Comparison of ENCODE assay signal across 1 cellular context in genomic region chr19:1253514-1254080, GRCh38.
TF ChIP-seq lines count a peak whose summit lies in the region.

No MANE protein-coding gene starts in this region.

TF ChIP-seq in HepG2, 621 proteins besides CTCF, POLR2A, EP300 and RAD21 (continued from another document and continues in another):
- TF ChIP-seq ZSCAN5A (CRISPR knock-in tag; IDR thresholded peaks at IDR 0.05; ENCODE audit: borderline replicate concordance) = no peak
- TF ChIP-seq THRA (CRISPR knock-in tag; IDR thresholded peaks at IDR 0.05; ENCODE audit: borderline replicate concordance) = peak; percentile 93
- TF ChIP-seq ZNF367 (CRISPR knock-in tag; IDR thresholded peaks at IDR 0.05; ENCODE audit: borderline replicate concordance) = no peak
- no peak for TF ChIP-seq ZBTB33 (CRISPR knock-in tag; IDR thresholded peaks at IDR 0.05)
- no peak for TF ChIP-seq CAMTA2 (CRISPR knock-in tag; IDR thresholded peaks at IDR 0.05; ENCODE audit: borderline replicate concordance)
- TF ChIP-seq ZNF503 (CRISPR knock-in tag; IDR thresholded peaks at IDR 0.05) = peak; percentile 77; the same call in 1 of the 2 replicates
- 0 out of 2 replicates have a peak, but pooled peaks have one; percentile 31 for TF ChIP-seq ZNF136 (CRISPR knock-in tag; IDR thresholded peaks at IDR 0.05; ENCODE audit: low read depth)
- 0 out of 2 replicates have a peak, but pooled peaks have one; percentile 22 for TF ChIP-seq DPF2 (CRISPR knock-in tag; IDR thresholded peaks at IDR 0.05; ENCODE audit: borderline replicate concordance, low read depth)
- no peak for TF ChIP-seq ZNF720 (CRISPR knock-in tag; IDR thresholded peaks at IDR 0.05)
- no peak for TF ChIP-seq ZNF12 (CRISPR knock-in tag; IDR thresholded peaks at IDR 0.05)
- no peak for TF ChIP-seq DZIP1 (CRISPR knock-in tag; IDR thresholded peaks at IDR 0.05)
- no peak for TF ChIP-seq ZNF773 (CRISPR knock-in tag; IDR thresholded peaks at IDR 0.05; ENCODE audit: borderline replicate concordance)
- TF ChIP-seq KLF15 (CRISPR knock-in tag; IDR thresholded peaks at IDR 0.05; ENCODE audit: borderline replicate concordance) = no peak
- no peak; the same call in 1 of the 2 replicates for TF ChIP-seq ESRRA (CRISPR knock-in tag; IDR thresholded peaks at IDR 0.05; ENCODE audit: low read depth)
- TF ChIP-seq ZBTB38 (CRISPR knock-in tag; IDR thresholded peaks at IDR 0.05) = no peak
- TF ChIP-seq NFYB (CRISPR knock-in tag; IDR thresholded peaks at IDR 0.05) = 0 out of 2 replicates have a peak, but pooled peaks have one; percentile 13
- no peak for TF ChIP-seq MZF1 (CRISPR knock-in tag; IDR thresholded peaks at IDR 0.05; ENCODE audit: borderline replicate concordance)
- 0 out of 2 replicates have a peak, but pooled peaks have one; percentile 57 for TF ChIP-seq ZNF747 (CRISPR knock-in tag; IDR thresholded peaks at IDR 0.05; ENCODE audit: borderline replicate concordance)
- TF ChIP-seq SNAPC5 (CRISPR knock-in tag; IDR thresholded peaks at IDR 0.05; ENCODE audit: borderline replicate concordance) = no peak
- TF ChIP-seq TRIM24 (CRISPR knock-in tag; IDR thresholded peaks at IDR 0.05) = no peak
- no peak for TF ChIP-seq ZNF432 (CRISPR knock-in tag; IDR thresholded peaks at IDR 0.05; ENCODE audit: borderline replicate concordance)
- TF ChIP-seq MTF2 (CRISPR knock-in tag; IDR thresholded peaks at IDR 0.05; ENCODE audit: borderline replicate concordance) = no peak
- no peak for TF ChIP-seq E2F2 (CRISPR knock-in tag; IDR thresholded peaks at IDR 0.05; ENCODE audit: borderline replicate concordance)
- TF ChIP-seq TBX2 (CRISPR knock-in tag; IDR thresholded peaks at IDR 0.05; ENCODE audit: borderline replicate concordance) = peak; percentile 76
- no peak for TF ChIP-seq ZNF256 (CRISPR knock-in tag; conservative IDR thresholded peaks at IDR 0.05)
- TF ChIP-seq ZNF749 (CRISPR knock-in tag; IDR thresholded peaks at IDR 0.05; ENCODE audit: borderline replicate concordance) = no peak
- TF ChIP-seq AHDC1 (CRISPR knock-in tag; IDR thresholded peaks at IDR 0.05; ENCODE audit: borderline replicate concordance) = no peak
- peak; percentile 74 for TF ChIP-seq HNF4G (IDR thresholded peaks at IDR 0.05; ENCODE audit: borderline replicate concordance, low read depth, low read length)
- TF ChIP-seq HNF4G (CRISPR knock-in tag; IDR thresholded peaks at IDR 0.05; ENCODE audit: borderline replicate concordance, low read depth) = peak; percentile 78; the same call in 1 of the 2 replicates
- TF ChIP-seq REL (CRISPR knock-in tag; conservative IDR thresholded peaks at IDR 0.05) = no peak
- TF ChIP-seq ZNF142 (CRISPR knock-in tag; IDR thresholded peaks at IDR 0.05) = no peak
- no peak for TF ChIP-seq ZNF891 (CRISPR knock-in tag; IDR thresholded peaks at IDR 0.05)
